ENCODE assay signal across 7 cellular contexts in the genomic region with DNA sequence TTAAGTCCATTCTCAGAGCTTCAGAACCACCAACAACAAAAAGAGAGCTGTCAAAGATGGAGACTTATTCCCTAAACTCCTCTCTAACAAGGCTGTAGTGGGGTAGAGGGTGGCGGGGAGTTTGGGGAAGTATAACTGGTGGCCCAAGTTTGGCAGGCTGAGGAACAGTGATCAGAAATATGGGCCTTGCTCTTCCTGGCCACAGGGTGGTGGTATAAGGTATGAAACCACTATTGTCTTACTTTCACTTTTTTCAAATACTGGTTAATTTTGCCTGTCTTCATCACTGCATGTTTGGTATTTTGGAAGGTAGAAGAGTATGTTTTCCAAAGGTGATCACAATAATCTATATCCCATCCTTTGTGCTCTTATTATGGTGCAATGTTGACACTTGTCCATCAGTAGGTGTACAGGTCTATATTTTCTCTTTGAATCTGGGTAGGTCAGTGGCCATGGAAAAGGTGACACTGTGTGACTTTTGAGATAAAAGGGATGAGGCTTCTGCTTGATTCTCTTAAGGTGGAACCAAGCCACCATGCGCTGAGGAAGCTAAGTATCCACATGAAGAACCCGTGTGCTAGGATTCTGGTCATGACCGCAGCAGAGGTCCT. TPM values are rescaled to one million over a fixed set of nuclear protein-coding genes. Genes with fewer than 3 reads are reported as not detected.
DNase-seq lines count a peak whose midpoint lies in the region; ATAC-seq and TF ChIP-seq lines count a peak whose summit lies in the region.

No MANE protein-coding gene starts in this region.

- H3K4me3 ChIP-seq in GM12864 (ENCODE audit: low read depth, low read length): no peak overlapping the region

- ATAC-seq in GM19397 (IDR thresholded peaks at IDR 0.05; ENCODE audit: unreplicated experiment): peak; percentile 97
- ATAC-seq in HG03175 (IDR thresholded peaks at IDR 0.05; ENCODE audit: unreplicated experiment): peak; percentile 98
- peak in 3 of 4 experiments; percentile 48 to 68 (median 58) for ATAC-seq in T-cell (replicated peaks in 1 of 4)

- no peak overlapping the region for H3K4me3 Mint-ChIP-seq in T-cell

- TF ChIP-seq CTCF in GM12864 (IDR thresholded peaks at IDR 0.05; ENCODE audit: low read depth, low read length, missing control alignments): peak; percentile 67

- no peak overlapping the region for H3K27ac Mint-ChIP-seq in T-cell

- H3K4me1 Mint-ChIP-seq in T-cell: peaks cover 0 to 5% (median 4%) of the 10 kb centered on the region in 3 donors

- no peaks in the 10 kb centered on the region for H3K36me3 Mint-ChIP-seq in T-cell

- H3K27me3 Mint-ChIP-seq in T-cell: peaks cover 3 to 13% of the 10 kb centered on the region in 2 donors

- POLR2A ChIA-PET in T-cell (lab: Charles Lee): no interaction called here

- CTCF ChIA-PET in T-cell (lab: Charles Lee): interaction anchor here in 1 of 2 donors (1.2 kb wide), 1 partner anchor 347 kb away, joined by 3 read pairs; no protein-coding TSS in a partner anchor

- H3K9me3 Mint-ChIP-seq in T-cell: peaks cover 0 to 3% (median 2%) of the 10 kb centered on the region in 3 donors

- DNase-seq in GM12864 (ENCODE audit: low read depth) (no peak), T-cell (peak in 2 of 34 experiments; percentile 0 to 2), kidney tubule cell (ENCODE audit: low spot score) (peak; percentile 26), retina (no peak), dedifferentiated amniotic fluid mesenchymal stem cell (ENCODE audit: extremely low spot score) (no peak)

RNA-seq across cellular contexts. Expression of a gene that starts 23.2 kb away (rescaled TPM):
- total RNA-seq in T-cell: under 1 TPM; 0.12 to 0.39 (median 0.26) TPM

RNA-seq across cellular contexts. Expression of a gene that starts 27.7 kb away (rescaled TPM):
- total RNA-seq in T-cell: 10 to 100 TPM in 4 of 5 donors, 1 to 10 TPM in 1; 9.4 to 15.1 (median 11.2) TPM
